Comparison of ENCODE assay signal across 8 cellular contexts in the genomic region with DNA sequence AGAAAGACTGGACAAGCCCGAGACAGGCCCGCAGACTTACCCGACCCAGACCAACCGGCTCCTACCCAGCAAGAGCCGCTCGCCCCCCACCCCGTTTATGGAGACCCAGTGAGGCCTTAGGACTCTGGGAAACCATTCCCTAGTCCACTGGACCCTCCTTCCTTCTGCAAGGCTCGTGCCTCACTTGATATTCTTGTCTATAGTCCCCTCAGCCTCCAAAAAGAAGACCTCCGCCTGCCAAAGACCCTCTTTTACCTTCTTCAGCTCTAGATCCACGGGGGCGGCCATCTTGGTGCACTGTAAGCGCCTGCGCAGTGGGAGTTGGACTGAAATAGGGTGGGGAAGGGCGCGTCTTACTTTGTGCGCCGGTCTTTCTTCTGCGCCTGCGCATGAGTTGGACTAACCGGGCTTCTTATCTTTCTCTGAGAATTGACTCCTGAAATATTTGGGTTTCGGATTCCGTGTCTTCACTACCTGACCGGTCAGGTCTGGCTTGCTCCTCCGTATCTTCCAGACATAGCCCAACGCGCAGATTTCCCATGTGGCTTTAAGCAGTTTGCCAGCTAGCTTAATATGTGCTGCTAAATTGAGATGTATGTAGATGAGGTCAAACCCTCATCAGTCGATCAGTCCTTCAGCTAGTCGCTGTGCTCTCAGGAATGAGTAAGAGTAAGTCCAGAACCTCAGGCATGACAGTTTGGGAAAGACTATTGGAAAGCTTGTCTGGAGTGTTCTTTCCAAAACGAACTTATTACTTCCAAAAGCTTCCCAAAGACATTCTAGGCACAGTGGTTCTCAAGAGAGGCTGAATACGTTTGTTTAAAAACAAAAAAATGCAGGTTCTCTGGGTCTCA. TPM values are rescaled to one million over a fixed set of nuclear protein-coding genes. Genes with fewer than 3 reads are reported as not detected.
DNase-seq lines count a peak whose midpoint lies in the region; ATAC-seq, FAIRE-seq and TF ChIP-seq lines count a peak whose summit lies in the region.

A gene with protein sequence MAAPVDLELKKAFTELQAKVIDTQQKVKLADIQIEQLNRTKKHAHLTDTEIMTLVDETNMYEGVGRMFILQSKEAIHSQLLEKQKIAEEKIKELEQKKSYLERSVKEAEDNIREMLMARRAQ (minus strand): TSS at position 316 of the 854 bp plus-strand sequence. CDS start 28 bp downstream, at position 288.

- H3K4me3 ChIP-seq in A673 (ENCODE audit: low read depth, low read length, poor library complexity, severe bottlenecking): peak within 1 kb of the TSS; percentile 68
- H3K4me3 ChIP-seq in WERI-Rb-1 (ENCODE audit: low read depth, low read length): peak within 1 kb of the TSS; percentile 99
- peak within 1 kb of the TSS; percentile 89 to 91 (median 91) for H3K4me3 ChIP-seq in mammary epithelial cell (replicated peaks in 1 of 3; ENCODE audit: insufficient read depth in 1 of 3, low read depth in 2 of 3, low read length in 3 of 3)
- H3K4me3 ChIP-seq in small intestine (ENCODE audit: low read depth in 1 of 2, low read length in 2 of 2): peak within 1 kb of the TSS; percentile 72 to 82

- peak within 1 kb of the TSS; percentile 98 for H3K9ac ChIP-seq in mammary epithelial cell (ENCODE audit: insufficient read depth, low read length)

- H3K9me3 ChIP-seq in A673 (ENCODE audit: low read depth, low read length, poor library complexity, severe bottlenecking) (no peaks in the 10 kb centered on the region), WERI-Rb-1 (ENCODE audit: severe bottlenecking) (no peaks in the 10 kb centered on the region), mammary epithelial cell (replicated peaks; ENCODE audit: insufficient read depth, low read length) (no peaks in the 10 kb centered on the region), small intestine (ENCODE audit: control insufficient read depth, low read depth) (no peaks in the 10 kb centered on the region)

- peak within 1 kb of the TSS; percentile 96 for H2AFZ ChIP-seq in mammary epithelial cell (ENCODE audit: low read depth, low read length)

- H3K27ac ChIP-seq in A673 (ENCODE audit: low read depth, low read length, poor library complexity, severe bottlenecking): peak within 1 kb of the TSS; percentile 77
- H3K27ac ChIP-seq in WERI-Rb-1: peak within 1 kb of the TSS; percentile 88
- peak within 1 kb of the TSS; percentile 91 for H3K27ac ChIP-seq in mammary epithelial cell (ENCODE audit: insufficient read depth, low read depth, low read length)
- peak within 1 kb of the TSS; percentile 63 to 74 for H3K27ac ChIP-seq in small intestine (ENCODE audit: low read depth in 1 of 2, low read length in 1 of 2)

- H3K4me2 ChIP-seq in mammary epithelial cell (ENCODE audit: insufficient read depth, low read depth, low read length): peak within 1 kb of the TSS; percentile 73

- H3K4me1 ChIP-seq in A673 (ENCODE audit: insufficient read depth, low read length, poor library complexity, severe bottlenecking): peaks cover 27% of the 10 kb centered on the region
- peaks cover 21% of the 10 kb centered on the region for H3K4me1 ChIP-seq in mammary epithelial cell (ENCODE audit: insufficient read depth, low read length)
- peaks cover 0 to 7% of the 10 kb centered on the region in 2 donors for H3K4me1 ChIP-seq in small intestine (ENCODE audit: control insufficient read depth in 2 of 2, insufficient read depth in 1 of 2, low read depth in 1 of 2, low read length in 1 of 2)

- ATAC-seq in GM18868 (IDR thresholded peaks at IDR 0.05; ENCODE audit: unreplicated experiment) (peak; percentile 98), HG03135 (IDR thresholded peaks at IDR 0.05; ENCODE audit: unreplicated experiment) (peak; percentile 95)

- H3K27me3 ChIP-seq in A673 (replicated peaks; ENCODE audit: insufficient read depth, low read depth, low read length, poor library complexity) (no peaks in the 10 kb centered on the region), WERI-Rb-1 (ENCODE audit: insufficient read depth, low read depth, severe bottlenecking) (no peaks in the 10 kb centered on the region), mammary epithelial cell (ENCODE audit: insufficient read depth, low read length) (no peaks in the 10 kb centered on the region), small intestine (ENCODE audit: control insufficient read depth in 2 of 2, insufficient read depth in 2 of 2, low read length in 2 of 2) (no peaks in the 10 kb centered on the region)

- WGBS in mammary epithelial cell (ENCODE audit: low coverage, missing lambda C conversion rate): 1% methylated on average over 22 of the region's 30 CpGs
- 1% methylated on average over 30 of the region's 30 CpGs for WGBS in small intestine, 3 donors

- BruUV-seq in A673 (replicated peaks; lab: Mats Ljungman, UMichigan) (TSS peak; percentile 94), mammary epithelial cell (replicated peaks; lab: Mats Ljungman, UMichigan) (TSS peak; percentile 90)

- intact Hi-C loops in A673 (cut with micrococcal nuclease; ENCODE audit: unreplicated experiment) (no loop called here), mammary epithelial cell (cut with micrococcal nuclease) (loop anchor here (1.0 to 2.0 kb wide), 3 partner anchors 9 to 44 kb away; no protein-coding TSS in a partner anchor)

- FAIRE-seq in small intestine (lab: Jason Lieb, UNC): no peak

- POLR2A ChIA-PET in A673 (lab: Charles Lee; ENCODE audit: low non-redundant PET): interaction anchor here (0.6 kb wide), 1 partner anchor 1778 kb away, joined by 13 read pairs; no protein-coding TSS in a partner anchor

- TF ChIP-seq CTCF in A673 (conservative IDR thresholded peaks at IDR 0.05; ENCODE audit: low read depth, low read length) (no peak), WERI-Rb-1 (IDR thresholded peaks at IDR 0.05; ENCODE audit: low read depth, low read length) (no peak), mammary epithelial cell (conservative IDR thresholded peaks at IDR 0.05 in 1 of 2, IDR thresholded peaks at IDR 0.05 in 1 of 2; ENCODE audit: extremely low read depth in 1 of 2, insufficient read depth in 1 of 2, low read depth in 1 of 2, low read length in 2 of 2) (no peak)

- H3K79me2 ChIP-seq in mammary epithelial cell (ENCODE audit: insufficient read depth, low read length): peaks cover 41% of the 10 kb centered on the region

- DNase-seq in A673 (ENCODE audit: low spot score) (peak; percentile 98), NCI-H2227 (lab: John Stamatoyannopoulos, UW; ENCODE audit: unreplicated experiment) (peak; percentile 94), WERI-Rb-1 (peak; percentile 95), mammary epithelial cell (peak; percentile 92), iPS-NIHi11 (ENCODE audit: low spot score) (peak; percentile 97), small intestine (peak; percentile 98)

- dilution Hi-C loops in mammary epithelial cell (cut with HindIII; ENCODE audit: low sequenced_read_pairs): no loop called here

- in situ Hi-C loops in mammary epithelial cell (cut with MboI; ENCODE audit: low sequenced_read_pairs in 2 of 2): no loop called here

- H3K36me3 ChIP-seq in A673 (ENCODE audit: insufficient read depth, low read length, poor library complexity, severe bottlenecking) (no peaks in the 10 kb centered on the region), WERI-Rb-1 (peaks cover 29% of the 10 kb centered on the region), mammary epithelial cell (ENCODE audit: insufficient read depth, low read length) (no peaks in the 10 kb centered on the region), small intestine (ENCODE audit: control insufficient read depth in 2 of 2, insufficient read depth in 2 of 2, low read length in 2 of 2) (no peaks in the 10 kb centered on the region)

- no peaks in the 10 kb centered on the region for H4K20me1 ChIP-seq in mammary epithelial cell (ENCODE audit: insufficient read depth, low read length)

- CTCF ChIA-PET in A673 (lab: Charles Lee) (interaction anchor here (1.1 to 1.4 kb wide), 2 partner anchors 49 to 59 kb away, joined by 3 to 4 read pairs; no protein-coding TSS in a partner anchor), mammary epithelial cell (lab: Charles Lee; ENCODE audit: low non-redundant PET) (interaction anchor here (0.6 kb wide), 1 partner anchor 42 kb away, joined by 4 read pairs; no protein-coding TSS in a partner anchor)

RNA-seq across cellular contexts. Expression of the gene that starts here (rescaled TPM):
- 81.2 and 94.1 TPM in 2 replicates for total RNA-seq in A673 (2021)
- 10 to 100 TPM; 64.0 to 65.0 TPM for total RNA-seq in mammary epithelial cell
- 92.4 TPM for polyA plus RNA-seq in mammary epithelial cell
- 130 TPM for polyA minus RNA-seq in mammary epithelial cell
- polyA plus RNA-seq in small intestine: 10 to 100 TPM; 66.0 to 73.1 (median 67.6) TPM

Comparison
In these comparisons a context has a peak if more than half of its experiments do, and no peak if none do; other contexts are left out.
1. Peak in every context shown above with its lines: DNase-seq, ATAC-seq, H3K4me3 ChIP-seq and H3K27ac ChIP-seq.